In the genomic region with DNA sequence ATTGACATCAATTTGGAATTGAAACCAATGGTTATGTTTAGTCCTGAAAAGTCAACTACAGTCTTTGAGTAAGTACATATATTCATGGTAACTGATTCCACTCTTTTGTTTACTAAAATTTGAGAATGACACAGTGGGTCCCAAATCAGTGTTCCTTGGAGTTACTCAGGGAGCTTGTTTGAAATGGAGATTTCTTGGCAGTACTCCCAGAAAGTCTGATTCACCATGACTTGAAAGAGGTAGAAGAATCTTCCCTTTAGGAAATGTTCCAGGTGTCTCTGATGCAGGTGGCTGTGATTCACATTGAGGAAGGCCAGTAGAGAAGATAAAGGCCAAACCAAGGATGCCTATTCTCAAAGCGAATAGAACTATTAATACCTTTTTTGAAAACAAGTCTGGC, we compare ENCODE assay signal across 20 cellular contexts.
DNase-seq lines count a peak whose midpoint lies in the region; ATAC-seq and TF ChIP-seq lines count a peak whose summit lies in the region.
"Had no signal": no experiment of that assay in that cellular context is flagged by ENCODE, and none has a peak within 500 bp of the region (broad histone marks: within the 10 kb centered on the region; RNA-seq: fewer than 3 reads in every experiment).

No MANE protein-coding gene starts in this region.

- POLR2A ChIA-PET in Panc1 (lab: Charles Lee): no interaction called here

- no peaks in the 10 kb centered on the region; the same call in 1 of the 2 replicates for H3K36me3 ChIP-seq in Panc1 (ENCODE audit: control insufficient read depth, insufficient read depth, low read length)
- H3K36me3 ChIP-seq: neural progenitor cell, tibial nerve had no signal

- no peak for ATAC-seq in Panc1
- peak; percentile 80 for ATAC-seq in esophagus mucosa
- no peak for ATAC-seq in GM21360 (IDR thresholded peaks at IDR 0.05; ENCODE audit: unreplicated experiment)
- ATAC-seq: activated CD8-positive, alpha-beta T cell treated with anti-CD3 and anti-CD28 coated beads for 36 hours; activated T-helper 17 cell treated with anti-CD3 and anti-CD28 coated beads, Interleukin-2, amount 50 U/mL, for 72 hours; right cardiac atrium had no signal

- no peak overlapping the region for H3K4me3 ChIP-seq in Panc1 (ENCODE audit: low read depth in 2 of 2, low read length in 2 of 2)
- H3K4me3 ChIP-seq: neural progenitor cell, tibial nerve had no signal

- H3K4me1 ChIP-seq in Panc1 (ENCODE audit: control insufficient read depth, insufficient read depth, low read length): no peaks in the 10 kb centered on the region
- H3K4me1 ChIP-seq: neural progenitor cell, tibial nerve had no signal

- H3K27ac ChIP-seq in Panc1 (ENCODE audit: low read length): no peak overlapping the region
- H3K27ac ChIP-seq: 22Rv1, KMS-11, neural progenitor cell, tibial nerve had no signal

- no peaks in the 10 kb centered on the region for H3K27me3 ChIP-seq in Panc1 (ENCODE audit: control insufficient read depth, insufficient read depth, low read length)
- H3K27me3 ChIP-seq: neural progenitor cell, tibial nerve had no signal

- CTCF ChIA-PET in Panc1 (lab: Charles Lee): no interaction called here

- intact Hi-C loops in Panc1 (cut with micrococcal nuclease; ENCODE audit: unreplicated experiment): no loop called here

- no TSS peak for BruUV-seq in Panc1 (replicated peaks; lab: Mats Ljungman, UMichigan)

- peak; percentile 20 for DNase-seq in DMS53 (lab: John Stamatoyannopoulos, UW)
- no peak for DNase-seq in DMS53 treated with DMSO at 0.1 percent for 48 hours (lab: John Stamatoyannopoulos, UW; ENCODE audit: unreplicated experiment)
- DNase-seq in Panc1 (ENCODE audit: low read depth, low spot score): peak; percentile 50
- no peak for DNase-seq in stimulated activated CD4-positive, alpha-beta T cell treated with anti-CD3 and anti-CD28 coated beads, Interleukin-4, amount 100 ng/mL, for 1 hour
- DNase-seq in T-helper 2 cell: no peak
- DNase-seq in GM10266 (ENCODE audit: extremely low spot score): no peak
- DNase-seq: activated CD8-positive, alpha-beta T cell treated with anti-CD3 and anti-CD28 coated beads for 36 hours; amygdala; CD4-positive, alpha-beta memory T cell; dermis blood vessel endothelial cell; NCI-H1694; NCI-H82; right cardiac atrium had no signal

- H3K9me3 ChIP-seq in Panc1 (ENCODE audit: control insufficient read depth, insufficient read depth, low read depth, low read length): no peaks in the 10 kb centered on the region
- H3K9me3 ChIP-seq: tibial nerve had no signal

- in situ Hi-C loops in Panc1 (cut with HindIII; ENCODE audit: low pct_unique_long_range_greater_than_20kb, low sequenced_read_pairs): no loop called here

- TF ChIP-seq CTCF in Panc1 (IDR thresholded peaks at IDR 0.05) (no peak), GM10266 (IDR thresholded peaks at IDR 0.05; ENCODE audit: control insufficient read depth, insufficient read depth, low read depth, missing control alignments) (no peak)

Comparison
In these comparisons a context has a peak if more than half of its experiments do, and no peak if none do; other contexts are left out.
1. DNase-seq: peak in DMS53 (single experiment) and Panc1 (single experiment); none in DMS53 treated with DMSO at 0.1 percent for 48 hours (single experiment), stimulated activated CD4-positive, alpha-beta T cell treated with anti-CD3 and anti-CD28 coated beads, Interleukin-4, amount 100 ng/mL, for 1 hour (single experiment), T-helper 2 cell (0 of 5) and GM10266 (single experiment).